16 cellular contexts compared by ENCODE assay signal in the genomic region with DNA sequence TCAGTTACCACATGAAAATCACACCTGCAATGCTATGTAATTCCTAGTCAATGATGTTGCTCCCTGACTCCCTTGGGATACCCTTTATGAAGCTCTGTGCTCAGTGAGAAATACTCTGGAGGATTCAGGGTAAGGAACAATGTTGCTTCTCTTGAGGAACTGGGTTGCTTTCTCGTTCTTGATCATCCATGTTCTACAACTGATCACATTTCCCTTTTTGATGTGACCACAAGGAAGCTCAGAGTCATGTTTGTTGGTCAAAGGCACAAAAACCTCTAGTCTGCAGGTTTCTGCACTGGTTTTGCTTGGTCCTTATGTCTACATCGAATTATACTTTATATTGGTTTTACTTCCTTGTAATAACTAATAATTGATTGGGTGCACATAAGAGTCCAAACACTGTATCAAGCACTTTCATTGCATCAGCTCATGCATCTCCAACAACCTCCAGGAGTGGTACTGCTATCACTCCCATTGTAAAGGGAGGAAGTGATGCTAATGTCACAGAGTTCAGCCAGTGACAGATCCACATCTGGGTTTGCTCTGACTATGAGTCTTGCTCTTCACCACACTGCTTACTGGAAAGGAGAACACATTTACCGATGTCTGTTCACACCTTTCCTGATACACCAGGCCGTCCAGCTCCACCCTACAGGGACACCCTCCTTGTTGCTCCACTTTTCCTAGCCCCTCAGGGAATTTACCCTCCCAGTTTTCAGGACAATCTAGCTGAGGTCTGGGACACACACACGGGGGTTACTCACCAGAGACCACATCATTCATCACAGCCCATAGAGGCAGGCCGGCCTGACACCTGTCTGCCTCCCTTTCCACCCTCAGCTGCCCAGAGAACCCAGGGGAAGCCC. TPM values are rescaled to one million over a fixed set of nuclear protein-coding genes. Genes with fewer than 3 reads are reported as not detected.
DNase-seq lines count a peak whose midpoint lies in the region; ATAC-seq and TF ChIP-seq lines count a peak whose summit lies in the region.
"Had no signal": no experiment of that assay in that cellular context is flagged by ENCODE, and none has a peak within 500 bp of the region (broad histone marks: within the 10 kb centered on the region; RNA-seq: fewer than 3 reads in every experiment).

No MANE protein-coding gene starts in this region.

- ATAC-seq in CD4-positive, alpha-beta T cell (ENCODE audit: poor library complexity): no peak
- peak; percentile 74 for ATAC-seq in GM18867 (IDR thresholded peaks at IDR 0.05; ENCODE audit: unreplicated experiment)
- ATAC-seq in HG03060 (IDR thresholded peaks at IDR 0.05; ENCODE audit: low read depth, unreplicated experiment): peak; percentile 47
- ATAC-seq: foreskin keratinocyte had no signal

- DNase-seq in CD4-positive, alpha-beta T cell: no peak
- no peak for DNase-seq in thyroid gland
- no peak for DNase-seq in posterior vena cava (ENCODE audit: low spot score)
- DNase-seq in NCI-H187 treated with DMSO at 0.1 percent for 48 hours (lab: John Stamatoyannopoulos, UW): no peak
- no peak for DNase-seq in NAMALWA (ENCODE audit: low spot score)
- DNase-seq: activated B cell treated with CpG ODN at 0.5 μM for 24 hours; activated naive CD4-positive, alpha-beta T cell treated with Interleukin-2 at 50 U/mL for 16 hours; foreskin keratinocyte; NCI-H1048; nucleus accumbens had no signal

- no peaks in the 10 kb centered on the region for H3K27me3 ChIP-seq in CD4-positive, alpha-beta T cell (ENCODE audit: control insufficient read depth, insufficient read depth, low read length)
- H3K27me3 ChIP-seq in thyroid gland: no peaks in the 10 kb centered on the region

- H3K27me3 Mint-ChIP-seq in CD4-positive, alpha-beta T cell: no peaks in the 10 kb centered on the region
- peaks cover 14% of the 10 kb centered on the region for H3K27me3 Mint-ChIP-seq in dendritic cell treated with granulocyte-macrophage colony-stimulating factor and Interleukin-4, amounts not matched to agents 40 ng/mL and 50 ng/mL, for 4 days

- H3K36me3 Mint-ChIP-seq in CD4-positive, alpha-beta T cell (ENCODE audit: low read depth): no peaks in the 10 kb centered on the region
- H3K36me3 Mint-ChIP-seq in dendritic cell treated with granulocyte-macrophage colony-stimulating factor and Interleukin-4, amounts not matched to agents 40 ng/mL and 50 ng/mL, for 4 days (ENCODE audit: low read depth): peaks cover 98% of the 10 kb centered on the region

- POLR2A ChIA-PET in CD4-positive, alpha-beta T cell (lab: Charles Lee): interaction anchor here (1.3 kb wide), 1 partner anchor 9 kb away, joined by 3 read pairs; no protein-coding TSS in a partner anchor

- no peak for TF ChIP-seq CTCF in CD4-positive, alpha-beta T cell (IDR thresholded peaks at IDR 0.05)
- no peak for TF ChIP-seq CTCF in thyroid gland (IDR thresholded peaks at IDR 0.05)

- peaks cover 27% of the 10 kb centered on the region for H3K4me1 Mint-ChIP-seq in CD4-positive, alpha-beta T cell (ENCODE audit: low read depth)
- H3K4me1 Mint-ChIP-seq in dendritic cell treated with granulocyte-macrophage colony-stimulating factor and Interleukin-4, amounts not matched to agents 40 ng/mL and 50 ng/mL, for 4 days (ENCODE audit: low read depth): peaks cover 91% of the 10 kb centered on the region
- H3K4me1 Mint-ChIP-seq: activated B cell treated with CpG ODN at 0.5 μM for 24 hours, B cell had no signal

- WGBS in thyroid gland, 2 donors: 84 to 85% methylated on average over 6 of the region's 6 CpGs

- peaks cover 6 to 24% of the 10 kb centered on the region in 2 donors for H3K4me1 ChIP-seq in thyroid gland
- H3K4me1 ChIP-seq: foreskin keratinocyte had no signal

- peak overlapping the region; percentile 66 for H3K27ac Mint-ChIP-seq in CD4-positive, alpha-beta T cell
- H3K27ac Mint-ChIP-seq in dendritic cell treated with granulocyte-macrophage colony-stimulating factor and Interleukin-4, amounts not matched to agents 40 ng/mL and 50 ng/mL, for 4 days: peak overlapping the region; percentile 75
- H3K27ac Mint-ChIP-seq: activated B cell treated with CpG ODN at 0.5 μM for 24 hours, B cell had no signal

- no peak for TF ChIP-seq POLR2A in thyroid gland (IDR thresholded peaks at IDR 0.05)

- no peaks in the 10 kb centered on the region for H3K9me3 Mint-ChIP-seq in CD4-positive, alpha-beta T cell
- H3K9me3 Mint-ChIP-seq in dendritic cell treated with granulocyte-macrophage colony-stimulating factor and Interleukin-4, amounts not matched to agents 40 ng/mL and 50 ng/mL, for 4 days: no peaks in the 10 kb centered on the region
- H3K9me3 Mint-ChIP-seq: activated B cell treated with CpG ODN at 0.5 μM for 24 hours had no signal

- intact Hi-C loops in CD4-positive, alpha-beta T cell (cut with DNase I, micrococcal nuclease): no loop called here
- intact Hi-C loops in dendritic cell treated with granulocyte-macrophage colony-stimulating factor and Interleukin-4, amounts not matched to agents 40 ng/mL and 50 ng/mL, for 4 days (cut with micrococcal nuclease): loop anchor here (5.0 kb wide), 2 partner anchors 34 to 159 kb away; no protein-coding TSS in a partner anchor
- intact Hi-C loops in thyroid gland (cut with DNase I): no loop called here
- intact Hi-C loops in posterior vena cava (cut with DNase I): loop anchor here in 1 of 2 donors (10.0 kb wide), 1 partner anchor 157 kb away; no protein-coding TSS in a partner anchor

- no peaks in the 10 kb centered on the region for H3K36me3 ChIP-seq in thyroid gland

- H3K4me3 Mint-ChIP-seq in CD4-positive, alpha-beta T cell: peak overlapping the region; percentile 16
- peak overlapping the region; percentile 69 for H3K4me3 Mint-ChIP-seq in dendritic cell treated with granulocyte-macrophage colony-stimulating factor and Interleukin-4, amounts not matched to agents 40 ng/mL and 50 ng/mL, for 4 days
- H3K4me3 Mint-ChIP-seq: activated B cell treated with CpG ODN at 0.5 μM for 24 hours, B cell had no signal

- CTCF ChIA-PET in CD4-positive, alpha-beta T cell (lab: Charles Lee): no interaction called here

- H3K4me3 ChIP-seq in thyroid gland (replicated peaks in 1 of 3): no peak overlapping the region
- H3K4me3 ChIP-seq: SK-N-MC had no signal

- no peak overlapping the region for H3K27ac ChIP-seq in CD4-positive, alpha-beta T cell (ENCODE audit: low read depth, low read length)
- H3K27ac ChIP-seq in thyroid gland: no peak overlapping the region
- H3K27ac ChIP-seq: foreskin keratinocyte, HL-60, SK-N-MC had no signal

- H3K9me3 ChIP-seq in CD4-positive, alpha-beta T cell (ENCODE audit: control insufficient read depth, low read length): no peaks in the 10 kb centered on the region
- no peaks in the 10 kb centered on the region for H3K9me3 ChIP-seq in thyroid gland

RNA-seq across cellular contexts. Expression of gene CMKLR1, which starts 41.0 kb away (rescaled TPM):
- not detected for total RNA-seq in CD4-positive, alpha-beta T cell
- total RNA-seq in thyroid gland (10 to 100 TPM in 2 of 4 donors, 1 to 10 TPM in 2; 6.3 to 15.8 (median 12.2) TPM), posterior vena cava (10 to 100 TPM; 44.6 to 53.4 TPM)
- total RNA-seq: foreskin keratinocyte had no signal

Comparison
In these comparisons a context has a peak if more than half of its experiments do, and no peak if none do; other contexts are left out.
1. RNA of gene CMKLR1, which starts 41.0 kb away (total RNA-seq): 44.6 to 53.4 TPM in posterior vena cava and 6.3 to 15.8 TPM in thyroid gland; not detected in CD4-positive, alpha-beta T cell; every median in the first group is over 4 times any median in the second.